In the genomic region with DNA sequence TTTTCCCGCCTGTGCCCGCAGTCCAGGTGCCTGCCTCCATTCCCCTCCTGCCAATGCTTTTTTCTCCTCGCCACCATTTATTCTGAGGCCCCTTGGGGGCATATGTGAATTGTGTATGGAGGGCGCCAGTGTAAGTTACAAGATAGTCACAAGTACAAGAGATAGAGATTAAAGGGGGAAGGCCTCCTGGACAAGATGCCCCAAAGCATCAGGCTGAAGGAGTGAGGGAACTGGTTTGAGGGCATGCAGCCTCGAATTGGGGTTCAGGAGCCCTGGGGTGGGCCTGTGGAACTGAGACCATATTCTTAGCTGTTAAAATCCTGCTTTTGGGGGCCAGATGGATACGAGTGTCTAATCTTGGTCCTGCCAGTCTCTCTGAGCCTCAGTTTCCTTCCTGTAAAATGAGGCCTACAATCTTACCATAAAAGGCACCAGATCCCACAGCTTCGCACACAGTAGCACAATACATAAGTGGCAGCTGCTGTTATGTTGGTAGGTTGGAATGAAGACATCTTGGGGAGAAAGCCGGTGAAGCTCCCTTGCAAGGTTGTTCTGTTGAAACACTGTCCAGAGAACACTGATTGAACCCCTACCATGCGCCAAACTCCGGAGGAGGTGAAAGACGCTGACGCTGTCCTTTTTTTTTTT, we compare ENCODE assay signal across 8 cellular contexts. TPM values are rescaled to one million over a fixed set of nuclear protein-coding genes. Genes with fewer than 3 reads are reported as not detected.
A peak's percentile ranks its signal among the peaks of the same experiment; 100 is the strongest.
DNase-seq lines count a peak whose midpoint lies in the region; ATAC-seq and TF ChIP-seq lines count a peak whose summit lies in the region.

No MANE protein-coding gene starts in this region.

- peak overlapping the region; percentile 82 for H3K4me3 Mint-ChIP-seq in activated T-cell treated with anti-CD3 and anti-CD28 coated beads, Interleukin-2, amount 50 U/mL, for 24 hours
- H3K4me3 Mint-ChIP-seq in T-helper 1 cell treated with Interleukin-12 subunit alpha and Interleukin-12 subunit beta and Interleukin-4 antibody, amounts not matched to agents 30 μg/mL and 1 μg/mL, for 36 hours, result peak overlapping the region; percentile 82
- H3K4me3 Mint-ChIP-seq in immature natural killer cell, result peak overlapping the region; percentile 75 to 85 (median 76)

- no peaks in the 10 kb centered on the region for H3K9me3 Mint-ChIP-seq in activated T-cell treated with anti-CD3 and anti-CD28 coated beads, Interleukin-2, amount 50 U/mL, for 24 hours
- H3K9me3 Mint-ChIP-seq in T-helper 1 cell treated with Interleukin-12 subunit alpha and Interleukin-12 subunit beta and Interleukin-4 antibody, amounts not matched to agents 30 μg/mL and 1 μg/mL, for 36 hours, result no peaks in the 10 kb centered on the region
- no peaks in the 10 kb centered on the region for H3K9me3 Mint-ChIP-seq in immature natural killer cell

- no peaks in the 10 kb centered on the region for H3K9me3 ChIP-seq in thoracic aorta

- H3K36me3 Mint-ChIP-seq in activated T-cell treated with anti-CD3 and anti-CD28 coated beads, Interleukin-2, amount 50 U/mL, for 24 hours (ENCODE audit: low read depth), result peaks cover 27% of the 10 kb centered on the region
- H3K36me3 Mint-ChIP-seq in T-helper 1 cell treated with Interleukin-12 subunit alpha and Interleukin-12 subunit beta and Interleukin-4 antibody, amounts not matched to agents 30 μg/mL and 1 μg/mL, for 36 hours (ENCODE audit: low read depth), result peaks cover 13% of the 10 kb centered on the region
- H3K36me3 Mint-ChIP-seq in immature natural killer cell, result peaks cover 4 to 7% (median 6%) of the 10 kb centered on the region in 3 donors

- peak overlapping the region; percentile 6 to 59 for H3K27ac ChIP-seq in thoracic aorta

- H3K4me3 ChIP-seq in thoracic aorta, result peak overlapping the region; percentile 97

- H3K27me3 Mint-ChIP-seq in activated T-cell treated with anti-CD3 and anti-CD28 coated beads, Interleukin-2, amount 50 U/mL, for 24 hours, result no peaks in the 10 kb centered on the region
- H3K27me3 Mint-ChIP-seq in T-helper 1 cell treated with Interleukin-12 subunit alpha and Interleukin-12 subunit beta and Interleukin-4 antibody, amounts not matched to agents 30 μg/mL and 1 μg/mL, for 36 hours (ENCODE audit: low read depth), result no peaks in the 10 kb centered on the region
- H3K27me3 Mint-ChIP-seq in immature natural killer cell (ENCODE audit: low read depth in 3 of 3), result peaks cover 3 to 7% (median 5%) of the 10 kb centered on the region in 3 donors

- H3K4me1 Mint-ChIP-seq in activated T-cell treated with anti-CD3 and anti-CD28 coated beads, Interleukin-2, amount 50 U/mL, for 24 hours (ENCODE audit: low read depth), result peaks cover 23% of the 10 kb centered on the region
- H3K4me1 Mint-ChIP-seq in T-helper 1 cell treated with Interleukin-12 subunit alpha and Interleukin-12 subunit beta and Interleukin-4 antibody, amounts not matched to agents 30 μg/mL and 1 μg/mL, for 36 hours (ENCODE audit: low read depth), result peaks cover 20% of the 10 kb centered on the region
- H3K4me1 Mint-ChIP-seq in immature natural killer cell, result peaks cover 5 to 12% of the 10 kb centered on the region in 2 donors

- TF ChIP-seq CTCF in thoracic aorta (IDR thresholded peaks at IDR 0.05), result no peak

- H3K27ac Mint-ChIP-seq in activated T-cell treated with anti-CD3 and anti-CD28 coated beads, Interleukin-2, amount 50 U/mL, for 24 hours, result peak overlapping the region; percentile 90
- H3K27ac Mint-ChIP-seq in T-helper 1 cell treated with Interleukin-12 subunit alpha and Interleukin-12 subunit beta and Interleukin-4 antibody, amounts not matched to agents 30 μg/mL and 1 μg/mL, for 36 hours, result peak overlapping the region; percentile 86
- H3K27ac Mint-ChIP-seq in immature natural killer cell, result peak overlapping the region; percentile 76 to 92 (median 78)

- no peak for DNase-seq in activated T-cell treated with anti-CD3 and anti-CD28 coated beads, Interleukin-2, amount 50 U/mL, for 24 hours
- DNase-seq in activated T-cell treated with anti-CD3 and anti-CD28 coated beads for 4 hours (no peak), immature natural killer cell (no peak), thoracic aorta (ENCODE audit: low spot score) (no peak), foreskin melanocyte (no peak), NCI-H2196 (lab: John Stamatoyannopoulos, UW; ENCODE audit: unreplicated experiment) (no peak)

- peaks cover 0 to 13% of the 10 kb centered on the region in 2 donors for H3K4me1 ChIP-seq in thoracic aorta (ENCODE audit: control insufficient read depth in 1 of 2, low read depth in 2 of 2)

- ATAC-seq in thoracic aorta (ENCODE audit: insufficient number of reproducible peaks, low FRiP score, low read depth), result no peak
- no peak for ATAC-seq in GM19351 (IDR thresholded peaks at IDR 0.05; ENCODE audit: unreplicated experiment)

- H3K27me3 ChIP-seq in thoracic aorta (replicated peaks; ENCODE audit: insufficient read depth), result no peaks in the 10 kb centered on the region

- peaks cover 6% of the 10 kb centered on the region for H3K36me3 ChIP-seq in thoracic aorta

RNA-seq across cellular contexts. Expression of gene COMTD1, which starts 0.5 kb away (rescaled TPM):
- 10 to 100 TPM; 27.5 to 47.5 (median 42.8) TPM for polyA plus RNA-seq in immature natural killer cell
- 10 to 100 TPM; 19.0 to 35.6 TPM for total RNA-seq in thoracic aorta

RNA-seq across cellular contexts. Expression of gene VDAC2, which starts 25.7 kb away (rescaled TPM):
- 100 to 1,000 TPM; 126 to 191 (median 148) TPM for polyA plus RNA-seq in immature natural killer cell
- total RNA-seq in thoracic aorta, result 10 to 100 TPM; 93.3 to 98.0 TPM
